2 cellular contexts compared by ENCODE assay signal in genomic region chr10:61958793-61959192, GRCh38.
TF ChIP-seq lines count a peak whose summit lies in the region.

No MANE protein-coding gene starts in this region.

TF ChIP-seq in SK-N-SH treated with all-trans-retinoic acid at 6 μM for 48 hours, 23 proteins besides CTCF, POLR2A, EP300 and RAD21:
- no peak for TF ChIP-seq OSR1 (CRISPR knock-in tag; IDR thresholded peaks at IDR 0.05)
- no peak for TF ChIP-seq BACH2 (CRISPR knock-in tag; IDR thresholded peaks at IDR 0.05; ENCODE audit: borderline replicate concordance)
- TF ChIP-seq ZFP3 (CRISPR knock-in tag; IDR thresholded peaks at IDR 0.05) = no peak
- no peak; the same call in 1 of the 2 replicates for TF ChIP-seq POU6F1 (CRISPR knock-in tag; IDR thresholded peaks at IDR 0.05; ENCODE audit: borderline replicate concordance, low read depth)
- TF ChIP-seq TOX (CRISPR knock-in tag; IDR thresholded peaks at IDR 0.05; ENCODE audit: borderline replicate concordance) = peak; percentile 84
- TF ChIP-seq ISL1 (CRISPR knock-in tag; IDR thresholded peaks at IDR 0.05) = peak; percentile 65
- no peak for TF ChIP-seq PPARA (CRISPR knock-in tag; IDR thresholded peaks at IDR 0.05; ENCODE audit: borderline replicate concordance)
- peak; percentile 36; the same call in 1 of the 2 replicates for TF ChIP-seq ZC3H10 (CRISPR knock-in tag; IDR thresholded peaks at IDR 0.05)
- TF ChIP-seq ZNF70 (CRISPR knock-in tag; IDR thresholded peaks at IDR 0.05) = no peak
- TF ChIP-seq RARB (CRISPR knock-in tag; IDR thresholded peaks at IDR 0.05) = peak; percentile 60; the same call in 1 of the 2 replicates
- TF ChIP-seq ZNF565 (CRISPR knock-in tag; conservative IDR thresholded peaks at IDR 0.05; ENCODE audit: low read depth) = no peak
- no peak for TF ChIP-seq TSHZ2 (CRISPR knock-in tag; IDR thresholded peaks at IDR 0.05)
- no peak for TF ChIP-seq ARNTL (CRISPR knock-in tag; IDR thresholded peaks at IDR 0.05; ENCODE audit: borderline replicate concordance, low read depth)
- no peak for TF ChIP-seq SNAI2 (CRISPR knock-in tag; IDR thresholded peaks at IDR 0.05)
- TF ChIP-seq ZNF8 (CRISPR knock-in tag; IDR thresholded peaks at IDR 0.05) = no peak
- no peak for TF ChIP-seq CREB5 (CRISPR knock-in tag; IDR thresholded peaks at IDR 0.05; ENCODE audit: low read depth)

TF ChIP-seq in HepG2, 621 proteins besides CTCF, POLR2A, EP300 and RAD21:
- no peak for TF ChIP-seq ARNT2 (CRISPR knock-in tag; IDR thresholded peaks at IDR 0.05; ENCODE audit: low read depth)
- no peak for TF ChIP-seq ZNF598 (CRISPR knock-in tag; IDR thresholded peaks at IDR 0.05; ENCODE audit: borderline replicate concordance)
- no peak for TF ChIP-seq SMAD1 (CRISPR knock-in tag; IDR thresholded peaks at IDR 0.05; ENCODE audit: borderline replicate concordance, low read depth)
- no peak for TF ChIP-seq SKIL (CRISPR knock-in tag; IDR thresholded peaks at IDR 0.05; ENCODE audit: borderline replicate concordance)
- TF ChIP-seq ZNF260 (CRISPR knock-in tag; IDR thresholded peaks at IDR 0.05; ENCODE audit: borderline replicate concordance, low read depth) = no peak
- no peak for TF ChIP-seq SNRNP70 (IDR thresholded peaks at IDR 0.05; ENCODE audit: low read depth, low read length)
- TF ChIP-seq ZBTB40 (IDR thresholded peaks at IDR 0.05) = no peak
- TF ChIP-seq ZBTB40 (CRISPR knock-in tag; IDR thresholded peaks at IDR 0.05) = no peak
- TF ChIP-seq ZNF75D (CRISPR knock-in tag; IDR thresholded peaks at IDR 0.05; ENCODE audit: borderline replicate concordance) = no peak
- TF ChIP-seq TBP (CRISPR knock-in tag; IDR thresholded peaks at IDR 0.05) = no peak
- TF ChIP-seq FOXA1 (IDR thresholded peaks at IDR 0.05) = no peak
- TF ChIP-seq FOXA1 (CRISPR knock-in tag; IDR thresholded peaks at IDR 0.05) = no peak
- no peak for TF ChIP-seq ATF2 (CRISPR knock-in tag; IDR thresholded peaks at IDR 0.05)
- TF ChIP-seq ZNF773 (CRISPR knock-in tag; IDR thresholded peaks at IDR 0.05; ENCODE audit: borderline replicate concordance) = no peak
- no peak for TF ChIP-seq SATB2 (CRISPR knock-in tag; IDR thresholded peaks at IDR 0.05)
- TF ChIP-seq ZNF761 (CRISPR knock-in tag; conservative IDR thresholded peaks at IDR 0.05) = no peak
